In genomic region chr22:37764622-37765021, GRCh38 we compare ENCODE assay signal across 1 cellular context.
A peak's percentile ranks its signal among the peaks of the same experiment; 100 is the strongest.
TF ChIP-seq lines count a peak whose summit lies in the region.

No MANE protein-coding gene starts in this region.

TF ChIP-seq in K562, 482 proteins besides CTCF, POLR2A, EP300 and RAD21:
- no peak for TF ChIP-seq COPS2 (conservative IDR thresholded peaks at IDR 0.05)
- peak; percentile 25; the same call in 1 of the 2 replicates for TF ChIP-seq ZNF316 (IDR thresholded peaks at IDR 0.05)
- peak; percentile 28; the same call in 1 of the 2 replicates for TF ChIP-seq ATF3 (IDR thresholded peaks at IDR 0.05)
- no peak for TF ChIP-seq ATF3 (CRISPR knock-in tag; conservative IDR thresholded peaks at IDR 0.05)
